21 cellular contexts compared by ENCODE assay signal in genomic region chr19:2335848-2336247, GRCh38. TPM values are rescaled to one million over a fixed set of nuclear protein-coding genes. Genes with fewer than 3 reads are reported as not detected.
DNase-seq lines count a peak whose midpoint lies in the region; ATAC-seq and TF ChIP-seq lines count a peak whose summit lies in the region.
"Had no signal": no experiment of that assay in that cellular context is flagged by ENCODE, and none has a peak within 500 bp of the region (broad histone marks: within the 10 kb centered on the region; RNA-seq: fewer than 3 reads in every experiment).

No MANE protein-coding gene starts in this region.

- ATAC-seq in CD8-positive, alpha-beta T cell: no peak
- ATAC-seq in GM23338: no peak
- ATAC-seq: esophagus mucosa; gastroesophageal sphincter; stimulated activated naive B cell treated with anti-CD40 and anti-IgM and Interleukin-4, amounts not matched to agents 10 μg/mL and 1 μg/mL and 100 μg/mL, for 72 hours had no signal

- WGBS in tibial nerve, 2 donors: 86 to 92% methylated on average over 3 of the region's 3 CpGs
- WGBS in ovary, 3 donors: 74 to 94% (median 87%) methylated on average over 3 of the region's 3 CpGs

- peaks cover 40% of the 10 kb centered on the region for H3K79me2 ChIP-seq in GM23338 (replicated peaks; ENCODE audit: insufficient read depth)
- H3K79me2 ChIP-seq in neural progenitor cell (ENCODE audit: low read depth): peaks cover 65% of the 10 kb centered on the region

- no peak overlapping the region for H2AFZ ChIP-seq in GM23338
- no peak overlapping the region for H2AFZ ChIP-seq in neural progenitor cell (replicated peaks)

- H3K36me3 Mint-ChIP-seq in CD8-positive, alpha-beta T cell: peaks cover 19% of the 10 kb centered on the region
- H3K36me3 Mint-ChIP-seq in GM23338 (ENCODE audit: low read depth) (peaks cover 24% of the 10 kb centered on the region), brain (peaks cover 9% of the 10 kb centered on the region), neural progenitor cell (peaks cover 6% of the 10 kb centered on the region)

- H3K27ac Mint-ChIP-seq in CD8-positive, alpha-beta T cell: peak overlapping the region; percentile 42
- H3K27ac Mint-ChIP-seq in GM23338 (no peak overlapping the region; the same call in 1 of the 2 replicates), brain (peak overlapping the region; percentile 3 to 88 (median 6)), neural progenitor cell (peak overlapping the region; percentile 28)
- H3K27ac Mint-ChIP-seq: stimulated activated naive B cell treated with anti-CD40 and anti-IgM and Interleukin-4, amounts not matched to agents 10 μg/mL and 1 μg/mL and 100 μg/mL, for 72 hours had no signal

- TF ChIP-seq CTCF in CD8-positive, alpha-beta T cell (IDR thresholded peaks at IDR 0.05): no peak
- no peak for TF ChIP-seq CTCF in GM23338 (conservative IDR thresholded peaks at IDR 0.05; ENCODE audit: low read depth in 2 of 2)
- no peak for TF ChIP-seq CTCF in brain (conservative IDR thresholded peaks at IDR 0.05)
- no peak for TF ChIP-seq CTCF in neural progenitor cell (IDR thresholded peaks at IDR 0.05)
- TF ChIP-seq CTCF in tibial nerve (IDR thresholded peaks at IDR 0.05): no peak
- no peak for TF ChIP-seq CTCF in ovary (IDR thresholded peaks at IDR 0.05)
- TF ChIP-seq CTCF in foreskin fibroblast (IDR thresholded peaks at IDR 0.05; ENCODE audit: low read depth, low read length): no peak

- no peak for TF ChIP-seq EP300 in tibial nerve (IDR thresholded peaks at IDR 0.05)
- no peak for TF ChIP-seq EP300 in ovary (IDR thresholded peaks at IDR 0.05)

- DNase-seq in CD8-positive, alpha-beta T cell: no peak
- DNase-seq in GM23338 (ENCODE audit: low spot score) (no peak), neural progenitor cell (ENCODE audit: low spot score) (no peak), tibial nerve (ENCODE audit: low spot score in 2 of 2) (no peak), ovary (no peak), foreskin fibroblast (no peak)
- DNase-seq: activated CD4-positive, alpha-beta T cell treated with anti-CD3 and anti-CD28 coated beads for 4 hours; activated gamma-delta T cell treated with Interleukin-2 at 50 U/mL for 16 hours; effector CD4-positive, alpha-beta T cell; EL; NCI-H146; NCI-H748 treated with DMSO at 0.1 percent for 48 hours; stimulated activated naive B cell treated with anti-CD40 and anti-IgM and Interleukin-4, amounts not matched to agents 10 μg/mL and 1 μg/mL and 100 μg/mL, for 72 hours had no signal

- no peak overlapping the region for H3K4me3 Mint-ChIP-seq in CD8-positive, alpha-beta T cell
- no peak overlapping the region for H3K4me3 Mint-ChIP-seq in GM23338
- H3K4me3 Mint-ChIP-seq in brain: peak overlapping the region in 2 of 5 experiments; percentile 0 to 8
- peak overlapping the region; percentile 19 for H3K4me3 Mint-ChIP-seq in neural progenitor cell
- H3K4me3 Mint-ChIP-seq: stimulated activated naive B cell treated with anti-CD40 and anti-IgM and Interleukin-4, amounts not matched to agents 10 μg/mL and 1 μg/mL and 100 μg/mL, for 72 hours had no signal

- no peak overlapping the region for H3K27ac ChIP-seq in CD8-positive, alpha-beta T cell (ENCODE audit: low read depth, low read length)
- H3K27ac ChIP-seq in GM23338 (ENCODE audit: low read depth) (0 out of 2 replicates have a peak overlapping the region, but pooled peaks have one; percentile 39), neural progenitor cell (no peak overlapping the region), tibial nerve (no peak overlapping the region), ovary (no peak overlapping the region)
- H3K27ac ChIP-seq: ascending aorta, gastroesophageal sphincter, thoracic aorta had no signal

- H3K27me3 Mint-ChIP-seq in CD8-positive, alpha-beta T cell (ENCODE audit: low read depth): no peaks in the 10 kb centered on the region
- H3K27me3 Mint-ChIP-seq in GM23338 (ENCODE audit: insufficient read depth, low read depth, poor library complexity) (peaks cover 14% of the 10 kb centered on the region), brain (peaks cover 5% of the 10 kb centered on the region), neural progenitor cell (ENCODE audit: insufficient read depth, low read depth) (peaks cover 2% of the 10 kb centered on the region)
- H3K27me3 Mint-ChIP-seq: stimulated activated naive B cell treated with anti-CD40 and anti-IgM and Interleukin-4, amounts not matched to agents 10 μg/mL and 1 μg/mL and 100 μg/mL, for 72 hours had no signal

- no peak overlapping the region for H3K4me2 ChIP-seq in GM23338
- no peak overlapping the region for H3K4me2 ChIP-seq in neural progenitor cell

- intact Hi-C loops in CD8-positive, alpha-beta T cell (cut with DNase I, micrococcal nuclease): no loop called here
- intact Hi-C loops in ovary (cut with DNase I): no loop called here

- H3F3A ChIP-seq in GM23338 (replicated peaks; ENCODE audit: low read depth) (peaks cover 24% of the 10 kb centered on the region), neural progenitor cell (ENCODE audit: low read depth) (peaks cover 49% of the 10 kb centered on the region)

- peaks cover 9% of the 10 kb centered on the region for H4K20me1 ChIP-seq in GM23338 (replicated peaks; ENCODE audit: insufficient read depth)
- H4K20me1 ChIP-seq in neural progenitor cell (ENCODE audit: low read depth): peaks cover 58% of the 10 kb centered on the region

- POLR2A ChIA-PET in CD8-positive, alpha-beta T cell (lab: Charles Lee): no interaction called here

- peaks cover 31% of the 10 kb centered on the region for H3K4me1 Mint-ChIP-seq in CD8-positive, alpha-beta T cell (ENCODE audit: low read depth)
- H3K4me1 Mint-ChIP-seq in GM23338 (peaks cover 26% of the 10 kb centered on the region), brain (peaks cover 55% of the 10 kb centered on the region), neural progenitor cell (peaks cover 38% of the 10 kb centered on the region)

- TF ChIP-seq POLR2A in tibial nerve (IDR thresholded peaks at IDR 0.05) (no peak), ovary (IDR thresholded peaks at IDR 0.05) (no peak)

- no peaks in the 10 kb centered on the region for H3K9me3 ChIP-seq in CD8-positive, alpha-beta T cell (ENCODE audit: low read length)
- no peaks in the 10 kb centered on the region for H3K9me3 ChIP-seq in neural progenitor cell (ENCODE audit: low read depth)
- no peaks in the 10 kb centered on the region for H3K9me3 ChIP-seq in tibial nerve
- no peaks in the 10 kb centered on the region for H3K9me3 ChIP-seq in ovary
- H3K9me3 ChIP-seq: ascending aorta, gastroesophageal sphincter, thoracic aorta had no signal

- H3K36me3 ChIP-seq in CD8-positive, alpha-beta T cell (ENCODE audit: insufficient read depth, low read length): no peaks in the 10 kb centered on the region
- H3K36me3 ChIP-seq in GM23338 (ENCODE audit: insufficient read depth) (no peaks in the 10 kb centered on the region), neural progenitor cell (no peaks in the 10 kb centered on the region), tibial nerve (peaks cover 0 to 35% (median 0%) of the 10 kb centered on the region in 3 donors), ovary (no peaks in the 10 kb centered on the region)
- H3K36me3 ChIP-seq: thoracic aorta had no signal

- H3K27me3 ChIP-seq in CD8-positive, alpha-beta T cell (ENCODE audit: insufficient read depth, low read length): no peaks in the 10 kb centered on the region
- H3K27me3 ChIP-seq in GM23338 (ENCODE audit: insufficient read depth) (no peaks in the 10 kb centered on the region), neural progenitor cell (no peaks in the 10 kb centered on the region), tibial nerve (no peaks in the 10 kb centered on the region), ovary (no peaks in the 10 kb centered on the region)
- H3K27me3 ChIP-seq: ascending aorta, gastroesophageal sphincter had no signal

- no peaks in the 10 kb centered on the region for H3K9me3 Mint-ChIP-seq in CD8-positive, alpha-beta T cell
- peaks cover 13% of the 10 kb centered on the region for H3K9me3 Mint-ChIP-seq in GM23338
- no peaks in the 10 kb centered on the region for H3K9me3 Mint-ChIP-seq in brain
- H3K9me3 Mint-ChIP-seq in neural progenitor cell: peaks cover 4% of the 10 kb centered on the region

- H3K4me3 ChIP-seq in CD8-positive, alpha-beta T cell (ENCODE audit: low read depth, low read length): no peak overlapping the region
- H3K4me3 ChIP-seq in GM23338 (no peak overlapping the region), neural progenitor cell (no peak overlapping the region), tibial nerve (no peak overlapping the region), ovary (no peak overlapping the region), foreskin fibroblast (ENCODE audit: low read depth in 1 of 2, low read length in 2 of 2) (no peak overlapping the region)
- H3K4me3 ChIP-seq: ascending aorta, gastroesophageal sphincter, thoracic aorta had no signal

- peaks cover 35% of the 10 kb centered on the region for H3K4me1 ChIP-seq in CD8-positive, alpha-beta T cell (ENCODE audit: insufficient read depth, low read length)
- H3K4me1 ChIP-seq in GM23338 (ENCODE audit: insufficient read depth) (peaks cover 10% of the 10 kb centered on the region), neural progenitor cell (peaks cover 17% of the 10 kb centered on the region), tibial nerve (peaks cover 0 to 52% (median 17%) of the 10 kb centered on the region in 4 donors), ovary (ENCODE audit: insufficient read depth) (peaks cover 4% of the 10 kb centered on the region)

- no peak overlapping the region for H3K9ac ChIP-seq in neural progenitor cell

- CTCF ChIA-PET in CD8-positive, alpha-beta T cell (lab: Charles Lee): no interaction called here

- H3K9me2 ChIP-seq in GM23338 (ENCODE audit: insufficient read depth): no peaks in the 10 kb centered on the region; the same call in 1 of the 2 replicates

RNA-seq across cellular contexts. Expression of gene SPPL2B, which starts 7.4 kb away (rescaled TPM):
- 100 to 1,000 TPM; 123 to 126 TPM for total RNA-seq in CD8-positive, alpha-beta T cell
- total RNA-seq in GM23338 (2014; rRNA removed; shearing (Covaris generic)): 51.0 and 53.3 TPM in 2 replicates
- 21.1 and 23.5 TPM in 2 replicates for polyA plus RNA-seq in GM23338 (2016; fragmentation: Nextera tagmentation; extraction: Ambion mirVana)
- polyA plus RNA-seq in brain (ENCODE audit: insufficient read depth, low read depth, low replicate concordance): 66.7 TPM
- total RNA-seq in neural progenitor cell (ENCODE audit: low replicate concordance): 20.7 and 90.9 TPM in 2 replicates
- 10 to 100 TPM; 51.1 to 97.2 (median 77.7) TPM for total RNA-seq in tibial nerve
- 10 to 100 TPM; 33.5 to 66.6 (median 48.6) TPM for total RNA-seq in ovary
- 10 to 100 TPM in 1 of 2 donors, 1 to 10 TPM in 1; 1.5 to 39.7 TPM for polyA plus RNA-seq in ovary

RNA-seq across cellular contexts. Expression of gene LSM7, which starts 7.5 kb away (rescaled TPM):
- 100 to 1,000 TPM; 103 to 113 TPM for total RNA-seq in CD8-positive, alpha-beta T cell
- 197 and 299 TPM in 2 replicates for total RNA-seq in GM23338 (2014; rRNA removed; shearing (Covaris generic))
- 409 and 434 TPM in 2 replicates for polyA plus RNA-seq in GM23338 (2016; fragmentation: Nextera tagmentation; extraction: Ambion mirVana)
- 292 TPM for polyA plus RNA-seq in brain (ENCODE audit: insufficient read depth, low read depth, low replicate concordance)
- 183 and 317 TPM in 2 replicates for total RNA-seq in neural progenitor cell (ENCODE audit: low replicate concordance)
- 100 to 1,000 TPM in 2 of 4 donors, 10 to 100 TPM in 2; 54.1 to 167 (median 87.7) TPM for total RNA-seq in tibial nerve
- total RNA-seq in ovary: 100 to 1,000 TPM in 2 of 7 donors, 10 to 100 TPM in 5; 59.4 to 159 (median 79.6) TPM
- polyA plus RNA-seq in ovary: 100 to 1,000 TPM in 1 of 2 donors, 10 to 100 TPM in 1; 31.8 to 196 TPM

RNA-seq across cellular contexts. Expression of gene TMPRSS9, which starts 24.2 kb away (rescaled TPM):
- not detected for total RNA-seq in CD8-positive, alpha-beta T cell
- 0.16 and 0.28 TPM in 2 replicates for total RNA-seq in GM23338 (2014; rRNA removed; shearing (Covaris generic))
- 0.05 and 0.38 TPM in 2 replicates for polyA plus RNA-seq in GM23338 (2016; fragmentation: Nextera tagmentation; extraction: Ambion mirVana)
- polyA plus RNA-seq in brain (ENCODE audit: insufficient read depth, low read depth, low replicate concordance): 0.15 TPM
- 0.40 TPM in 1 of 2 replicates, not detected in the other for total RNA-seq in neural progenitor cell (ENCODE audit: low replicate concordance)
- total RNA-seq in tibial nerve: not detected
- total RNA-seq in ovary: under 1 TPM in 6 of 7 donors, not detected in 1; 0.07 to 0.51 (median 0.23) TPM
- polyA plus RNA-seq in ovary: under 1 TPM; 0.05 to 0.13 TPM
- total RNA-seq: ascending aorta, esophagus mucosa, kidney had no signal

RNA-seq across cellular contexts. Expression of gene LINGO3, which starts 27.9 kb away (rescaled TPM):
- under 1 TPM; 0.33 to 0.46 TPM for total RNA-seq in CD8-positive, alpha-beta T cell
- 0.45 and 1.9 TPM in 2 replicates for total RNA-seq in GM23338 (2014; rRNA removed; shearing (Covaris generic))
- 0.29 and 0.40 TPM in 2 replicates for polyA plus RNA-seq in GM23338 (2016; fragmentation: Nextera tagmentation; extraction: Ambion mirVana)
- 3.2 TPM for polyA plus RNA-seq in brain (ENCODE audit: insufficient read depth, low read depth, low replicate concordance)
- 1.5 TPM in 1 of 2 replicates, not detected in the other for total RNA-seq in neural progenitor cell (ENCODE audit: low replicate concordance)
- under 1 TPM in 1 of 4 donors, not detected in 3; 0.39 TPM for total RNA-seq in tibial nerve
- not detected for total RNA-seq in ovary
- not detected for polyA plus RNA-seq in ovary
- total RNA-seq: ascending aorta, chondrocyte, esophagus mucosa, gastroesophageal sphincter, lung microvascular endothelial cell had no signal

RNA-seq across cellular contexts. Expression of gene PEAK3, which starts 53.9 kb away (rescaled TPM):
- total RNA-seq in CD8-positive, alpha-beta T cell: not detected
- not detected in 2 replicates for total RNA-seq in GM23338 (2014; rRNA removed; shearing (Covaris generic))
- polyA plus RNA-seq in GM23338 (2016; fragmentation: Nextera tagmentation; extraction: Ambion mirVana) (not detected in 2 replicates), brain (ENCODE audit: insufficient read depth, low read depth, low replicate concordance) (not detected), ovary (under 1 TPM in 1 of 2 donors, not detected in 1; 0.10 TPM)
- total RNA-seq in neural progenitor cell (ENCODE audit: low replicate concordance) (not detected in 2 replicates), tibial nerve (1 to 10 TPM in 2 of 4 donors, under 1 TPM in 2; 0.42 to 4.2 (median 2.2) TPM), ovary (under 1 TPM in 5 of 7 donors, not detected in 2; 0.11 to 0.62 (median 0.35) TPM)
